ENCODE assay signal across 1 cellular context in genomic region chr1:212284744-212285684, GRCh38.
TF ChIP-seq lines count a peak whose summit lies in the region.

Gene PPP2R5A, plus strand, starts transcription at chr1:212285410. Its CDS starts 701 bp downstream, at chr1:212286111.

TF ChIP-seq in HEK293, 187 proteins besides CTCF, POLR2A, EP300 and RAD21 (continued from another document and continues in another):
- TF ChIP-seq ZNF280D (tag by site-specific recombination; IDR thresholded peaks at IDR 0.05): no peak
- TF ChIP-seq, protein P1, sequence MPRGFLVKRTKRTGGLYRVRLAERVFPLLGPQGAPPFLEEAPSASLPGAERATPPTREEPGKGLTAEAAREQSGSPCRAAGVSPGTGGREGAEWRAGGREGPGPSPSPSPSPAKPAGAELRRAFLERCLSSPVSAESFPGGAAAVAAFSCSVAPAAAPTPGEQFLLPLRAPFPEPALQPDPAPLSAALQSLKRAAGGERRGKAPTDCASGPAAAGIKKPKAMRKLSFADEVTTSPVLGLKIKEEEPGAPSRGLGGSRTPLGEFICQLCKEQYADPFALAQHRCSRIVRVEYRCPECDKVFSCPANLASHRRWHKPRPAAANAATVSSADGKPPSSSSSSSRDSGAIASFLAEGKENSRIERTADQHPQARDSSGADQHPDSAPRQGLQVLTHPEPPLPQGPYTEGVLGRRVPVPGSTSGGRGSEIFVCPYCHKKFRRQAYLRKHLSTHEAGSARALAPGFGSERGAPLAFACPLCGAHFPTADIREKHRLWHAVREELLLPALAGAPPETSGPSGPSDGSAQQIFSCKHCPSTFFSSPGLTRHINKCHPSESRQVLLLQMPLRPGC (tag by site-specific recombination; IDR thresholded peaks at IDR 0.05): no peak
- no peak for TF ChIP-seq ZNF221 (tag by site-specific recombination; IDR thresholded peaks at IDR 0.05; ENCODE audit: borderline replicate concordance)
- peak; percentile 63; the same call in 1 of the 2 replicates for TF ChIP-seq ZNF2 (tag by site-specific recombination; IDR thresholded peaks at IDR 0.05)
- TF ChIP-seq, protein P2, sequence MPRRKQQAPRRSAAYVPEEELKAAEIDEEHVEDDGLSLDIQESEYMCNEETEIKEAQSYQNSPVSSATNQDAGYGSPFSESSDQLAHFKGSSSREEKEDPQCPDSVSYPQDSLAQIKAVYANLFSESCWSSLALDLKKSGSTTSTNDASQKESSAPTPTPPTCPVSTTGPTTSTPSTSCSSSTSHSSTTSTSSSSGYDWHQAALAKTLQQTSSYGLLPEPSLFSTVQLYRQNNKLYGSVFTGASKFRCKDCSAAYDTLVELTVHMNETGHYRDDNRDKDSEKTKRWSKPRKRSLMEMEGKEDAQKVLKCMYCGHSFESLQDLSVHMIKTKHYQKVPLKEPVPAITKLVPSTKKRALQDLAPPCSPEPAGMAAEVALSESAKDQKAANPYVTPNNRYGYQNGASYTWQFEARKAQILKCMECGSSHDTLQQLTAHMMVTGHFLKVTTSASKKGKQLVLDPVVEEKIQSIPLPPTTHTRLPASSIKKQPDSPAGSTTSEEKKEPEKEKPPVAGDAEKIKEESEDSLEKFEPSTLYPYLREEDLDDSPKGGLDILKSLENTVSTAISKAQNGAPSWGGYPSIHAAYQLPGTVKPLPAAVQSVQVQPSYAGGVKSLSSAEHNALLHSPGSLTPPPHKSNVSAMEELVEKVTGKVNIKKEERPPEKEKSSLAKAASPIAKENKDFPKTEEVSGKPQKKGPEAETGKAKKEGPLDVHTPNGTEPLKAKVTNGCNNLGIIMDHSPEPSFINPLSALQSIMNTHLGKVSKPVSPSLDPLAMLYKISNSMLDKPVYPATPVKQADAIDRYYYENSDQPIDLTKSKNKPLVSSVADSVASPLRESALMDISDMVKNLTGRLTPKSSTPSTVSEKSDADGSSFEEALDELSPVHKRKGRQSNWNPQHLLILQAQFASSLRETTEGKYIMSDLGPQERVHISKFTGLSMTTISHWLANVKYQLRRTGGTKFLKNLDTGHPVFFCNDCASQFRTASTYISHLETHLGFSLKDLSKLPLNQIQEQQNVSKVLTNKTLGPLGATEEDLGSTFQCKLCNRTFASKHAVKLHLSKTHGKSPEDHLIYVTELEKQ (tag by site-specific recombination; IDR thresholded peaks at IDR 0.05; ENCODE audit: borderline replicate concordance): peak; percentile 54; the same call in 1 of the 2 replicates
- TF ChIP-seq ZNF394 (tag by site-specific recombination; IDR thresholded peaks at IDR 0.05; ENCODE audit: borderline replicate concordance): peak; percentile 47; the same call in 1 of the 2 replicates
- TF ChIP-seq PRDM1 (tag by site-specific recombination; IDR thresholded peaks at IDR 0.05): no peak
- TF ChIP-seq, protein P3, sequence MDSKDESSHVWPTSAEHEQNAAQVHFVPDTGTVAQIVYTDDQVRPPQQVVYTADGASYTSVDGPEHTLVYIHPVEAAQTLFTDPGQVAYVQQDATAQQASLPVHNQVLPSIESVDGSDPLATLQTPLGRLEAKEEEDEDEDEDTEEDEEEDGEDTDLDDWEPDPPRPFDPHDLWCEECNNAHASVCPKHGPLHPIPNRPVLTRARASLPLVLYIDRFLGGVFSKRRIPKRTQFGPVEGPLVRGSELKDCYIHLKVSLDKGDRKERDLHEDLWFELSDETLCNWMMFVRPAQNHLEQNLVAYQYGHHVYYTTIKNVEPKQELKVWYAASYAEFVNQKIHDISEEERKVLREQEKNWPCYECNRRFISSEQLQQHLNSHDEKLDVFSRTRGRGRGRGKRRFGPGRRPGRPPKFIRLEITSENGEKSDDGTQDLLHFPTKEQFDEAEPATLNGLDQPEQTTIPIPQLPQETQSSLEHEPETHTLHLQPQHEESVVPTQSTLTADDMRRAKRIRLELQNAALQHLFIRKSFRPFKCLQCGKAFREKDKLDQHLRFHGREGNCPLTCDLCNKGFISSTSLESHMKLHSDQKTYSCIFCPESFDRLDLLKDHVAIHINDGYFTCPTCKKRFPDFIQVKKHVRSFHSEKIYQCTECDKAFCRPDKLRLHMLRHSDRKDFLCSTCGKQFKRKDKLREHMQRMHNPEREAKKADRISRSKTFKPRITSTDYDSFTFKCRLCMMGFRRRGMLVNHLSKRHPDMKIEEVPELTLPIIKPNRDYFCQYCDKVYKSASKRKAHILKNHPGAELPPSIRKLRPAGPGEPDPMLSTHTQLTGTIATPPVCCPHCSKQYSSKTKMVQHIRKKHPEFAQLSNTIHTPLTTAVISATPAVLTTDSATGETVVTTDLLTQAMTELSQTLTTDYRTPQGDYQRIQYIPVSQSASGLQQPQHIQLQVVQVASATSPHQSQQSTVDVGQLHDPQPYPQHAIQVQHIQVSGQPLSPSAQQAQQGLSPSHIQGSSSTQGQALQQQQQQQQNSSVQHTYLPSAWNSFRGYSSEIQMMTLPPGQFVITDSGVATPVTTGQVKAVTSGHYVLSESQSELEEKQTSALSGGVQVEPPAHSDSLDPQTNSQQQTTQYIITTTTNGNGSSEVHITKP (tag by site-specific recombination; IDR thresholded peaks at IDR 0.05): peak; percentile 88
- TF ChIP-seq, protein P4, sequence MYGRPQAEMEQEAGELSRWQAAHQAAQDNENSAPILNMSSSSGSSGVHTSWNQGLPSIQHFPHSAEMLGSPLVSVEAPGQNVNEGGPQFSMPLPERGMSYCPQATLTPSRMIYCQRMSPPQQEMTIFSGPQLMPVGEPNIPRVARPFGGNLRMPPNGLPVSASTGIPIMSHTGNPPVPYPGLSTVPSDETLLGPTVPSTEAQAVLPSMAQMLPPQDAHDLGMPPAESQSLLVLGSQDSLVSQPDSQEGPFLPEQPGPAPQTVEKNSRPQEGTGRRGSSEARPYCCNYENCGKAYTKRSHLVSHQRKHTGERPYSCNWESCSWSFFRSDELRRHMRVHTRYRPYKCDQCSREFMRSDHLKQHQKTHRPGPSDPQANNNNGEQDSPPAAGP (tag by site-specific recombination; IDR thresholded peaks at IDR 0.05): 0 out of 2 replicates have a peak, but pooled peaks have one; percentile 24
- TF ChIP-seq ZNF530 (tag by site-specific recombination; IDR thresholded peaks at IDR 0.05; ENCODE audit: low read depth): no peak
- no peak for TF ChIP-seq ZNF112 (tag by site-specific recombination; IDR thresholded peaks at IDR 0.05)
- peak; percentile 98 for TF ChIP-seq ZIC2 (tag by site-specific recombination; IDR thresholded peaks at IDR 0.05)
- TF ChIP-seq ZNF521 (tag by site-specific recombination; IDR thresholded peaks at IDR 0.05): no peak
- no peak for TF ChIP-seq ZNF302 (tag by site-specific recombination; IDR thresholded peaks at IDR 0.05; ENCODE audit: low read depth)
- peak; percentile 27; the same call in 1 of the 2 replicates for TF ChIP-seq ZNF660 (tag by site-specific recombination; IDR thresholded peaks at IDR 0.05)
- TF ChIP-seq ZNF658 (tag by site-specific recombination; IDR thresholded peaks at IDR 0.05): no peak
- TF ChIP-seq, protein P5, sequence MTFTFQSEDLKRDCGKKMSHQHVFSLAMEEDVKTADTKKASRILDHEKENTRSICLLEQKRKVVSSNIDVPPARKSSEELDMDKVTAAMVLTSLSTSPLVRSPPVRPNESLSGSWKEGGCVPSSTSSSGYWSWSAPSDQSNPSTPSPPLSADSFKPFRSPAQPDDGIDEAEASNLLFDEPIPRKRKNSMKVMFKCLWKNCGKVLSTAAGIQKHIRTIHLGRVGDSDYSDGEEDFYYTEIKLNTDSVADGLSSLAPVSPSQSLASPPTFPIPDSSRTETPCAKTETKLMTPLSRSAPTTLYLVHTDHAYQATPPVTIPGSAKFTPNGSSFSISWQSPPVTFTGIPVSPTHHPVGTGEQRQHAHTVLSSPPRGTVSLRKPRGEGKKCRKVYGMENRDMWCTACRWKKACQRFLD (tag by site-specific recombination; IDR thresholded peaks at IDR 0.05): no peak
- no peak for TF ChIP-seq ZNF146 (tag by site-specific recombination; IDR thresholded peaks at IDR 0.05)
- peak; percentile 42; the same call in 1 of the 2 replicates for TF ChIP-seq ZNF184 (tag by site-specific recombination; IDR thresholded peaks at IDR 0.05)
- TF ChIP-seq MYNN (tag by site-specific recombination; IDR thresholded peaks at IDR 0.05; ENCODE audit: borderline replicate concordance): no peak
- peak; percentile 19; the same call in 1 of the 2 replicates for TF ChIP-seq ZBTB11 (tag by site-specific recombination; conservative IDR thresholded peaks at IDR 0.05; ENCODE audit: low read depth)
- no peak for TF ChIP-seq MEIS1 (CRISPR knock-in tag; IDR thresholded peaks at IDR 0.05; ENCODE audit: borderline replicate concordance)
- TF ChIP-seq, protein P6, sequence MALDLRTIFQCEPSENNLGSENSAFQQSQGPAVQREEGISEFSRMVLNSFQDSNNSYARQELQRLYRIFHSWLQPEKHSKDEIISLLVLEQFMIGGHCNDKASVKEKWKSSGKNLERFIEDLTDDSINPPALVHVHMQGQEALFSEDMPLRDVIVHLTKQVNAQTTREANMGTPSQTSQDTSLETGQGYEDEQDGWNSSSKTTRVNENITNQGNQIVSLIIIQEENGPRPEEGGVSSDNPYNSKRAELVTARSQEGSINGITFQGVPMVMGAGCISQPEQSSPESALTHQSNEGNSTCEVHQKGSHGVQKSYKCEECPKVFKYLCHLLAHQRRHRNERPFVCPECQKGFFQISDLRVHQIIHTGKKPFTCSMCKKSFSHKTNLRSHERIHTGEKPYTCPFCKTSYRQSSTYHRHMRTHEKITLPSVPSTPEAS (tag by site-specific recombination; IDR thresholded peaks at IDR 0.05): no peak; the same call in 1 of the 2 replicates
- no peak for TF ChIP-seq ZNF155 (tag by site-specific recombination; IDR thresholded peaks at IDR 0.05)
- TF ChIP-seq ZNF777 (tag by site-specific recombination; IDR thresholded peaks at IDR 0.05; ENCODE audit: borderline replicate concordance): no peak
- peak; percentile 96 for TF ChIP-seq ZNF629 (tag by site-specific recombination; IDR thresholded peaks at IDR 0.05)
- peak; percentile 36 for TF ChIP-seq KLF10 (tag by site-specific recombination; IDR thresholded peaks at IDR 0.05)
- peak; percentile 95 for TF ChIP-seq ZBTB8A (tag by site-specific recombination; IDR thresholded peaks at IDR 0.05)
- no peak for TF ChIP-seq ZNF416 (tag by site-specific recombination; IDR thresholded peaks at IDR 0.05)
- peak; percentile 67; the same call in 1 of the 2 replicates for TF ChIP-seq WT1 (tag by site-specific recombination; IDR thresholded peaks at IDR 0.05)
- TF ChIP-seq, protein P7, sequence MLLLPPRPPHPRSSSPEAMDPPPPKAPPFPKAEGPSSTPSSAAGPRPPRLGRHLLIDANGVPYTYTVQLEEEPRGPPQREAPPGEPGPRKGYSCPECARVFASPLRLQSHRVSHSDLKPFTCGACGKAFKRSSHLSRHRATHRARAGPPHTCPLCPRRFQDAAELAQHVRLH (tag by site-specific recombination; IDR thresholded peaks at IDR 0.05): no peak
- TF ChIP-seq ZNF404 (tag by site-specific recombination; IDR thresholded peaks at IDR 0.05): no peak
- no peak for TF ChIP-seq ZNF624 (tag by site-specific recombination; IDR thresholded peaks at IDR 0.05)
- no peak for TF ChIP-seq ZNF433 (tag by site-specific recombination; IDR thresholded peaks at IDR 0.05; ENCODE audit: low read depth)
- TF ChIP-seq SALL2 (tag by site-specific recombination; IDR thresholded peaks at IDR 0.05; ENCODE audit: borderline replicate concordance): no peak
- TF ChIP-seq SP7 (tag by site-specific recombination; IDR thresholded peaks at IDR 0.05): peak; percentile 80
- no peak for TF ChIP-seq ZNF792 (tag by site-specific recombination; IDR thresholded peaks at IDR 0.05)
- peak; percentile 66; the same call in 1 of the 2 replicates for TF ChIP-seq ZNF324 (tag by site-specific recombination; IDR thresholded peaks at IDR 0.05)
- no peak for TF ChIP-seq ZNF37A (tag by site-specific recombination; IDR thresholded peaks at IDR 0.05)
- 0 out of 2 replicates have a peak, but pooled peaks have one; percentile 8 for TF ChIP-seq ZNF677 (tag by site-specific recombination; IDR thresholded peaks at IDR 0.05)
- no peak for TF ChIP-seq ZNF837 (tag by site-specific recombination; IDR thresholded peaks at IDR 0.05)
- no peak for TF ChIP-seq ZNF776 (tag by site-specific recombination; IDR thresholded peaks at IDR 0.05; ENCODE audit: borderline replicate concordance)
- TF ChIP-seq YY1 (tag by site-specific recombination; IDR thresholded peaks at IDR 0.05): no peak
- TF ChIP-seq REPIN1 (tag by site-specific recombination; IDR thresholded peaks at IDR 0.05; ENCODE audit: low read depth): no peak
- no peak for TF ChIP-seq ZNF548 (tag by site-specific recombination; IDR thresholded peaks at IDR 0.05)
